2 cellular contexts compared by ENCODE assay signal in the genomic region with DNA sequence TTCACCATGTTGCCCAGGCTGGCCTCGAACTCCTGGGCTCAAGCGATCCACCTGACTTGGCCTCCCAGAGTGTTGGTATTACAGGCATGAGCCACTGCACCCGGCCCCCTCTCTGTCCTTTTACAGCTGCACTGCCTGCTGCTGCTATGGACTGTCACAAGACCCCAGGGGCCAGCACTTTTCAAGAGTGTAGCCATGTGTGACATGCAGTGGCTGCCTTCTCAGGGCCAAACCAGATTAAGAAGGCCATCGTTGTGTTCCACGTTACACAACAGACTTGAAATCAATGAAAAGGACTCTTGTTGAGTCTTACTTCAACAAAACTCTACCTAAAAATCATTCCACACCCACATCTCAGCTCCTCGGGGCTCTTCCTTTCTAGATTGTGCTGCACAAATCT.
TF ChIP-seq lines count a peak whose summit lies in the region.

No MANE protein-coding gene starts in this region.

TF ChIP-seq in A549, 52 proteins besides CTCF, POLR2A, EP300 and RAD21 (continued from another document):
- TF ChIP-seq, protein P1, sequence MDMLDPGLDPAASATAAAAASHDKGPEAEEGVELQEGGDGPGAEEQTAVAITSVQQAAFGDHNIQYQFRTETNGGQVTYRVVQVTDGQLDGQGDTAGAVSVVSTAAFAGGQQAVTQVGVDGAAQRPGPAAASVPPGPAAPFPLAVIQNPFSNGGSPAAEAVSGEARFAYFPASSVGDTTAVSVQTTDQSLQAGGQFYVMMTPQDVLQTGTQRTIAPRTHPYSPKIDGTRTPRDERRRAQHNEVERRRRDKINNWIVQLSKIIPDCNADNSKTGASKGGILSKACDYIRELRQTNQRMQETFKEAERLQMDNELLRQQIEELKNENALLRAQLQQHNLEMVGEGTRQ (IDR thresholded peaks at IDR 0.05): no peak
- TF ChIP-seq RARB (CRISPR knock-in tag; IDR thresholded peaks at IDR 0.05) (no peak), SREBF2 (IDR thresholded peaks at IDR 0.05) (no peak), BHLHE40 (IDR thresholded peaks at IDR 0.05; ENCODE audit: low read depth, low read length) (no peak), ESRRA (IDR thresholded peaks at IDR 0.05; ENCODE audit: borderline replicate concordance, low read length) (no peak)

TF ChIP-seq in HEK293, 187 proteins besides CTCF, POLR2A, EP300 and RAD21 (continued from another document):
- TF ChIP-seq, protein P2, sequence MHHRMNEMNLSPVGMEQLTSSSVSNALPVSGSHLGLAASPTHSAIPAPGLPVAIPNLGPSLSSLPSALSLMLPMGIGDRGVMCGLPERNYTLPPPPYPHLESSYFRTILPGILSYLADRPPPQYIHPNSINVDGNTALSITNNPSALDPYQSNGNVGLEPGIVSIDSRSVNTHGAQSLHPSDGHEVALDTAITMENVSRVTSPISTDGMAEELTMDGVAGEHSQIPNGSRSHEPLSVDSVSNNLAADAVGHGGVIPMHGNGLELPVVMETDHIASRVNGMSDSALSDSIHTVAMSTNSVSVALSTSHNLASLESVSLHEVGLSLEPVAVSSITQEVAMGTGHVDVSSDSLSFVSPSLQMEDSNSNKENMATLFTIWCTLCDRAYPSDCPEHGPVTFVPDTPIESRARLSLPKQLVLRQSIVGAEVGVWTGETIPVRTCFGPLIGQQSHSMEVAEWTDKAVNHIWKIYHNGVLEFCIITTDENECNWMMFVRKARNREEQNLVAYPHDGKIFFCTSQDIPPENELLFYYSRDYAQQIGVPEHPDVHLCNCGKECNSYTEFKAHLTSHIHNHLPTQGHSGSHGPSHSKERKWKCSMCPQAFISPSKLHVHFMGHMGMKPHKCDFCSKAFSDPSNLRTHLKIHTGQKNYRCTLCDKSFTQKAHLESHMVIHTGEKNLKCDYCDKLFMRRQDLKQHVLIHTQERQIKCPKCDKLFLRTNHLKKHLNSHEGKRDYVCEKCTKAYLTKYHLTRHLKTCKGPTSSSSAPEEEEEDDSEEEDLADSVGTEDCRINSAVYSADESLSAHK (tag by site-specific recombination; IDR thresholded peaks at IDR 0.05): no peak
- TF ChIP-seq, protein P3, sequence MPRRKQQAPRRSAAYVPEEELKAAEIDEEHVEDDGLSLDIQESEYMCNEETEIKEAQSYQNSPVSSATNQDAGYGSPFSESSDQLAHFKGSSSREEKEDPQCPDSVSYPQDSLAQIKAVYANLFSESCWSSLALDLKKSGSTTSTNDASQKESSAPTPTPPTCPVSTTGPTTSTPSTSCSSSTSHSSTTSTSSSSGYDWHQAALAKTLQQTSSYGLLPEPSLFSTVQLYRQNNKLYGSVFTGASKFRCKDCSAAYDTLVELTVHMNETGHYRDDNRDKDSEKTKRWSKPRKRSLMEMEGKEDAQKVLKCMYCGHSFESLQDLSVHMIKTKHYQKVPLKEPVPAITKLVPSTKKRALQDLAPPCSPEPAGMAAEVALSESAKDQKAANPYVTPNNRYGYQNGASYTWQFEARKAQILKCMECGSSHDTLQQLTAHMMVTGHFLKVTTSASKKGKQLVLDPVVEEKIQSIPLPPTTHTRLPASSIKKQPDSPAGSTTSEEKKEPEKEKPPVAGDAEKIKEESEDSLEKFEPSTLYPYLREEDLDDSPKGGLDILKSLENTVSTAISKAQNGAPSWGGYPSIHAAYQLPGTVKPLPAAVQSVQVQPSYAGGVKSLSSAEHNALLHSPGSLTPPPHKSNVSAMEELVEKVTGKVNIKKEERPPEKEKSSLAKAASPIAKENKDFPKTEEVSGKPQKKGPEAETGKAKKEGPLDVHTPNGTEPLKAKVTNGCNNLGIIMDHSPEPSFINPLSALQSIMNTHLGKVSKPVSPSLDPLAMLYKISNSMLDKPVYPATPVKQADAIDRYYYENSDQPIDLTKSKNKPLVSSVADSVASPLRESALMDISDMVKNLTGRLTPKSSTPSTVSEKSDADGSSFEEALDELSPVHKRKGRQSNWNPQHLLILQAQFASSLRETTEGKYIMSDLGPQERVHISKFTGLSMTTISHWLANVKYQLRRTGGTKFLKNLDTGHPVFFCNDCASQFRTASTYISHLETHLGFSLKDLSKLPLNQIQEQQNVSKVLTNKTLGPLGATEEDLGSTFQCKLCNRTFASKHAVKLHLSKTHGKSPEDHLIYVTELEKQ (tag by site-specific recombination; IDR thresholded peaks at IDR 0.05; ENCODE audit: borderline replicate concordance): no peak
- TF ChIP-seq HOXC10 (CRISPR knock-in tag; IDR thresholded peaks at IDR 0.05): no peak
- no peak for TF ChIP-seq ZNF350 (tag by site-specific recombination; IDR thresholded peaks at IDR 0.05)
- TF ChIP-seq, protein P4, sequence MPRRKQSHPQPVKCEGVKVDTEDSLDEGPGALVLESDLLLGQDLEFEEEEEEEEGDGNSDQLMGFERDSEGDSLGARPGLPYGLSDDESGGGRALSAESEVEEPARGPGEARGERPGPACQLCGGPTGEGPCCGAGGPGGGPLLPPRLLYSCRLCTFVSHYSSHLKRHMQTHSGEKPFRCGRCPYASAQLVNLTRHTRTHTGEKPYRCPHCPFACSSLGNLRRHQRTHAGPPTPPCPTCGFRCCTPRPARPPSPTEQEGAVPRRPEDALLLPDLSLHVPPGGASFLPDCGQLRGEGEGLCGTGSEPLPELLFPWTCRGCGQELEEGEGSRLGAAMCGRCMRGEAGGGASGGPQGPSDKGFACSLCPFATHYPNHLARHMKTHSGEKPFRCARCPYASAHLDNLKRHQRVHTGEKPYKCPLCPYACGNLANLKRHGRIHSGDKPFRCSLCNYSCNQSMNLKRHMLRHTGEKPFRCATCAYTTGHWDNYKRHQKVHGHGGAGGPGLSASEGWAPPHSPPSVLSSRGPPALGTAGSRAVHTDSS (tag by site-specific recombination; IDR thresholded peaks at IDR 0.05): no peak
- TF ChIP-seq ZBTB17 (tag by site-specific recombination; IDR thresholded peaks at IDR 0.05): no peak
- no peak for TF ChIP-seq ZNF10 (tag by site-specific recombination; IDR thresholded peaks at IDR 0.05)
- TF ChIP-seq ZNF302 (tag by site-specific recombination; IDR thresholded peaks at IDR 0.05; ENCODE audit: low read depth): no peak
- TF ChIP-seq ZNF785 (tag by site-specific recombination; IDR thresholded peaks at IDR 0.05): no peak
- TF ChIP-seq WT1 (tag by site-specific recombination; IDR thresholded peaks at IDR 0.05): no peak
TF ChIP-seq in HEK293: peak in this region for 0.
